ENCODE assay signal across 9 cellular contexts in the genomic region with DNA sequence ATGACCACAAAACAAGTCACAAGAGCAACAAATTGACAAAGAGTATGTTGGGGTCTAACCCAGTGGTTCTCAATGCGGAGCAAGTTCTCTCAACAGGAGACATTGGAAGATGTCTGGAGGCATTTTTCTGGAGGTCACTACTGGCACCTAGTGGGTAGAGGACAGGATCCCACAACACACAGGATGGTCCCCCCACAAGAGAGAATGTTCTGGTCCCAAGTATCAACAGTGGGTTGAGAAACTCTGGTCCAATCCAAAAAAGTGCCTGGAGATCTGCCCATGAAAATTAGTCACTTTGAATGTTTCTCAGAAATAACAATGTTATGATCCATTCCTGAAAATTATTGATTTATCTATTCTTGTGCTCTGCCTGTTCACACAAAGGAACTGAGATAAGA. TPM values are rescaled to one million over a fixed set of nuclear protein-coding genes. Genes with fewer than 3 reads are reported as not detected.
DNase-seq lines count a peak whose midpoint lies in the region; ATAC-seq and TF ChIP-seq lines count a peak whose summit lies in the region.
"Had no signal": no experiment of that assay in that cellular context is flagged by ENCODE, and none has a peak within 500 bp of the region (broad histone marks: within the 10 kb centered on the region; RNA-seq: fewer than 3 reads in every experiment).

No MANE protein-coding gene starts in this region.

- no peak for TF ChIP-seq POLR2A in NB4 (IDR thresholded peaks at IDR 0.05; ENCODE audit: extremely low read depth, insufficient read length)

- H3K9me3 Mint-ChIP-seq in CD8-positive, alpha-beta memory T cell, result no peaks in the 10 kb centered on the region

- H3K9ac ChIP-seq in duodenal mucosa (ENCODE audit: low read depth in 1 of 2, low read length in 2 of 2), result no peak overlapping the region

- CTCF ChIA-PET in CD8-positive, alpha-beta memory T cell (lab: Charles Lee), result no interaction called here

- H3K79me2 ChIP-seq in osteoblast (ENCODE audit: insufficient read depth, low read length), result peaks cover 76% of the 10 kb centered on the region

- peaks cover 9% of the 10 kb centered on the region for H3K36me3 ChIP-seq in CD8-positive, alpha-beta memory T cell (ENCODE audit: insufficient read depth, low read length)
- H3K36me3 ChIP-seq in duodenal mucosa (ENCODE audit: control insufficient read depth in 1 of 2, insufficient read depth in 2 of 2, low read length in 2 of 2), result peaks cover 0 to 8% of the 10 kb centered on the region in 2 donors
- peaks cover 39% of the 10 kb centered on the region for H3K36me3 ChIP-seq in osteoblast (ENCODE audit: insufficient read depth, low read length)

- no peak for DNase-seq in CD8-positive, alpha-beta memory T cell
- DNase-seq in NB4 (ENCODE audit: low read depth) (peak; percentile 61), osteoblast (ENCODE audit: insufficient read length, low spot score, missing footprints) (peak; percentile 84), NCI-H1105 treated with DMSO at 0.1 percent for 48 hours (lab: John Stamatoyannopoulos, UW) (no peak), epidermal melanocyte (ENCODE audit: insufficient read length, low spot score) (no peak), RPMI8226 (no peak)

- peaks cover 0 to 29% (median 7%) of the 10 kb centered on the region in 3 donors for H3K36me3 Mint-ChIP-seq in CD8-positive, alpha-beta memory T cell

- H3K27me3 Mint-ChIP-seq in CD8-positive, alpha-beta memory T cell, result peaks cover 0 to 5% of the 10 kb centered on the region in 2 donors

- no peak overlapping the region for H2AFZ ChIP-seq in osteoblast (ENCODE audit: low read length)

- H3K4me1 ChIP-seq in CD8-positive, alpha-beta memory T cell (ENCODE audit: insufficient read depth, low read length), result peaks cover 25% of the 10 kb centered on the region
- H3K4me1 ChIP-seq in duodenal mucosa (ENCODE audit: control insufficient read depth in 1 of 2, insufficient read depth in 2 of 2, low read length in 2 of 2), result peaks cover 32 to 35% of the 10 kb centered on the region in 2 donors
- H3K4me1 ChIP-seq in osteoblast (ENCODE audit: insufficient read depth, low read length), result peaks cover 63% of the 10 kb centered on the region

- peak overlapping the region; percentile 96 for H3K4me2 ChIP-seq in osteoblast (ENCODE audit: insufficient read depth, low read length)

- H3K9me3 ChIP-seq in CD8-positive, alpha-beta memory T cell (ENCODE audit: low read length), result no peaks in the 10 kb centered on the region
- no peaks in the 10 kb centered on the region for H3K9me3 ChIP-seq in duodenal mucosa (ENCODE audit: control insufficient read depth in 1 of 2, low read length in 2 of 2)
- no peaks in the 10 kb centered on the region for H3K9me3 ChIP-seq in osteoblast (ENCODE audit: low read depth, low read length)

- no peaks in the 10 kb centered on the region for H3K27me3 ChIP-seq in CD8-positive, alpha-beta memory T cell (ENCODE audit: insufficient read depth, low read length, poor library complexity, severe bottlenecking)
- H3K27me3 ChIP-seq in duodenal mucosa (ENCODE audit: control insufficient read depth in 1 of 2, insufficient read depth in 2 of 2, low read length in 2 of 2) (no peaks in the 10 kb centered on the region), osteoblast (ENCODE audit: insufficient read depth, low read length) (no peaks in the 10 kb centered on the region)

- no peaks in the 10 kb centered on the region for H4K20me1 ChIP-seq in osteoblast (ENCODE audit: insufficient read depth, low read length)

- ATAC-seq in GM19452 (IDR thresholded peaks at IDR 0.05; ENCODE audit: unreplicated experiment), result no peak

- H3K27ac Mint-ChIP-seq in CD8-positive, alpha-beta memory T cell, result peak overlapping the region in 7 of 8 donors; percentile 25 to 99 (median 91)

- H3K4me3 Mint-ChIP-seq in CD8-positive, alpha-beta memory T cell, result peak overlapping the region in 1 of 7 donors; percentile 66

- POLR2A ChIA-PET in CD8-positive, alpha-beta memory T cell (lab: Charles Lee), result no interaction called here

- peaks cover 40 to 49% (median 46%) of the 10 kb centered on the region in 3 donors for H3K4me1 Mint-ChIP-seq in CD8-positive, alpha-beta memory T cell

- H3K4me3 ChIP-seq in CD8-positive, alpha-beta memory T cell (ENCODE audit: low read length), result no peak overlapping the region
- H3K4me3 ChIP-seq in NB4 (ENCODE audit: low read depth, low read length), result no peak overlapping the region
- H3K4me3 ChIP-seq in duodenal mucosa (ENCODE audit: low read depth in 1 of 2, low read length in 2 of 2), result no peak overlapping the region
- H3K4me3 ChIP-seq in osteoblast (ENCODE audit: insufficient read depth, low read length), result peak overlapping the region; percentile 20

- TF ChIP-seq CTCF in NB4 (IDR thresholded peaks at IDR 0.05; ENCODE audit: low read depth, low read length), result peak; percentile 15
- peak; percentile 63 for TF ChIP-seq CTCF in osteoblast (IDR thresholded peaks at IDR 0.05; ENCODE audit: extremely low read depth, low read depth, low read length)

- peak overlapping the region; percentile 60 for H3K27ac ChIP-seq in CD8-positive, alpha-beta memory T cell (ENCODE audit: low read depth, low read length)
- H3K27ac ChIP-seq in duodenal mucosa (ENCODE audit: low read depth, low read length), result peak overlapping the region; percentile 44
- peak overlapping the region; percentile 100 for H3K27ac ChIP-seq in osteoblast (ENCODE audit: low read depth, low read length)

RNA-seq across cellular contexts. Expression of a gene that starts 3.3 kb away (rescaled TPM):
- 10 to 100 TPM; 38.4 to 42.4 TPM for total RNA-seq in CD8-positive, alpha-beta memory T cell
- 12.0 TPM for polyA plus RNA-seq in CD8-positive, alpha-beta memory T cell
- 31.8 and 34.2 TPM in 2 replicates for total RNA-seq in osteoblast

RNA-seq across cellular contexts. Expression of a gene that starts 25.8 kb away (rescaled TPM):
- not detected for total RNA-seq in CD8-positive, alpha-beta memory T cell
- polyA plus RNA-seq in CD8-positive, alpha-beta memory T cell, result not detected
- total RNA-seq in osteoblast, result not detected in 2 replicates
- total RNA-seq: left cardiac atrium had no signal

Comparison
In these comparisons a context has a peak if more than half of its experiments do, and no peak if none do; other contexts are left out.
1. DNase-seq: peak in NB4 (single experiment) and osteoblast (single experiment); none in CD8-positive, alpha-beta memory T cell (0 of 5), NCI-H1105 treated with DMSO at 0.1 percent for 48 hours (single experiment), epidermal melanocyte (single experiment) and RPMI8226 (single experiment).
2. H3K27ac ChIP-seq: peak in every context shown above with its lines; median percentile 100 in osteoblast; 60 in CD8-positive, alpha-beta memory T cell; 44 in duodenal mucosa.